In genomic region chr11:96341237-96342130, GRCh38 we compare ENCODE assay signal across 8 cellular contexts. TPM values are rescaled to one million over a fixed set of nuclear protein-coding genes. Genes with fewer than 3 reads are reported as not detected.
DNase-seq lines count a peak whose midpoint lies in the region; ATAC-seq, FAIRE-seq and TF ChIP-seq lines count a peak whose summit lies in the region.

No MANE protein-coding gene starts in this region.

- H3K27me3 ChIP-seq in CD4-positive, alpha-beta T cell (ENCODE audit: control insufficient read depth, insufficient read depth, low read length), result no peaks in the 10 kb centered on the region
- no peaks in the 10 kb centered on the region for H3K27me3 ChIP-seq in mucosa of rectum (ENCODE audit: control insufficient read depth in 2 of 2, insufficient read depth in 2 of 2, low read length in 2 of 2)

- peak overlapping the region; percentile 86 for H3K27ac ChIP-seq in CD4-positive, alpha-beta T cell (ENCODE audit: low read depth, low read length)
- H3K27ac ChIP-seq in mucosa of rectum (ENCODE audit: low read depth in 2 of 2, low read length in 2 of 2), result peak overlapping the region; percentile 65 to 86

- H3K9ac ChIP-seq in mucosa of rectum (ENCODE audit: low read depth in 1 of 2, low read length in 2 of 2), result peak overlapping the region; percentile 68 to 87

- peak; percentile 45 for ATAC-seq in CD4-positive, alpha-beta T cell (ENCODE audit: poor library complexity)
- peak; percentile 30 for ATAC-seq in GM21526 (IDR thresholded peaks at IDR 0.05; ENCODE audit: low FRiP score, unreplicated experiment)

- DNase-seq in CD4-positive, alpha-beta T cell, result peak; percentile 44 to 70 (median 58)
- peak; percentile 1 for DNase-seq in MV-4-11 (lab: John Stamatoyannopoulos, UW)
- peak in 2 of 3 experiments; percentile 37 to 48 for DNase-seq in activated CD8-positive, alpha-beta memory T cell treated with anti-CD3 and anti-CD28 coated beads for 48 hours (ENCODE audit: low read depth in 2 of 3, low spot score in 2 of 3)
- peak; percentile 14 for DNase-seq in endothelial cell (ENCODE audit: low spot score)
- DNase-seq in stimulated activated naive CD4-positive, alpha-beta T cell (lab: John Stamatoyannopoulos, UW), result peak; percentile 51 to 72 (median 64)
- no peak for DNase-seq in frontal cortex (ENCODE audit: low spot score in 2 of 2)

- H3K4me1 ChIP-seq in mucosa of rectum (ENCODE audit: control insufficient read depth in 2 of 2, insufficient read depth in 2 of 2, low read length in 2 of 2), result peaks cover 41 to 47% of the 10 kb centered on the region in 2 donors

- intact Hi-C loops in CD4-positive, alpha-beta T cell (cut with DNase I, micrococcal nuclease), result loop anchor here (1.0 to 5.0 kb wide), 12 partner anchors 34 to 504 kb away; partner anchors contain the start of genes CCDC82 (in 1 of the 2) and JRKL (in 1 of the 2)

- POLR2A ChIA-PET in CD4-positive, alpha-beta T cell (lab: Charles Lee), result interaction anchor here (0.6 to 7.6 kb wide), 25 partner anchors 9 to 340 kb away, joined by 3 to 51 read pairs (median 5); partner anchors contain the start of genes CCDC82 and JRKL

- peaks cover 53% of the 10 kb centered on the region for H3K36me3 Mint-ChIP-seq in CD4-positive, alpha-beta T cell (ENCODE audit: low read depth)
- no peaks in the 10 kb centered on the region for H3K36me3 Mint-ChIP-seq in endothelial cell (ENCODE audit: low read depth, unreplicated experiment)

- peak overlapping the region; percentile 87 for H3K27ac Mint-ChIP-seq in CD4-positive, alpha-beta T cell
- peak overlapping the region; percentile 48 for H3K27ac Mint-ChIP-seq in endothelial cell (ENCODE audit: unreplicated experiment)

- FAIRE-seq in frontal cortex (lab: Jason Lieb, UNC), result no peak

- peak; percentile 53 for TF ChIP-seq CTCF in CD4-positive, alpha-beta T cell (IDR thresholded peaks at IDR 0.05)
- TF ChIP-seq CTCF in endothelial cell (IDR thresholded peaks at IDR 0.05; ENCODE audit: unreplicated experiment), result no peak

- no peaks in the 10 kb centered on the region for H3K27me3 Mint-ChIP-seq in CD4-positive, alpha-beta T cell
- no peaks in the 10 kb centered on the region for H3K27me3 Mint-ChIP-seq in endothelial cell (ENCODE audit: unreplicated experiment)

- CTCF ChIA-PET in CD4-positive, alpha-beta T cell (lab: Charles Lee), result interaction anchor here (0.7 to 4.8 kb wide), 23 partner anchors 18 to 373 kb away, joined by 3 to 80 read pairs (median 6); partner anchors contain the start of genes CCDC82 and JRKL

- no peaks in the 10 kb centered on the region for H3K9me3 ChIP-seq in CD4-positive, alpha-beta T cell (ENCODE audit: control insufficient read depth, low read length)
- H3K9me3 ChIP-seq in mucosa of rectum (ENCODE audit: control insufficient read depth in 2 of 2, low read length in 2 of 2), result no peaks in the 10 kb centered on the region

- H3K36me3 ChIP-seq in mucosa of rectum (ENCODE audit: control insufficient read depth in 2 of 2, insufficient read depth in 2 of 2, low read length in 2 of 2), result no peaks in the 10 kb centered on the region

- peak overlapping the region; percentile 86 to 100 for H3K4me3 ChIP-seq in mucosa of rectum (ENCODE audit: low read length in 2 of 2)

- no peaks in the 10 kb centered on the region for H3K9me3 Mint-ChIP-seq in CD4-positive, alpha-beta T cell
- no peaks in the 10 kb centered on the region for H3K9me3 Mint-ChIP-seq in endothelial cell (ENCODE audit: unreplicated experiment)

- peaks cover 48% of the 10 kb centered on the region for H3K4me1 Mint-ChIP-seq in CD4-positive, alpha-beta T cell (ENCODE audit: low read depth)
- peaks cover 13% of the 10 kb centered on the region for H3K4me1 Mint-ChIP-seq in endothelial cell (ENCODE audit: unreplicated experiment)

- H3K4me3 Mint-ChIP-seq in CD4-positive, alpha-beta T cell, result peak overlapping the region; percentile 97
- H3K4me3 Mint-ChIP-seq in endothelial cell (ENCODE audit: unreplicated experiment), result peak overlapping the region; percentile 91

RNA-seq across cellular contexts. Expression of gene MAML2, which starts 1.5 kb away (rescaled TPM):
- total RNA-seq in CD4-positive, alpha-beta T cell, result 10 to 100 TPM; 58.8 to 59.8 TPM
- total RNA-seq in endothelial cell (ENCODE audit: unreplicated experiment) (6.2 TPM), frontal cortex (3.3 TPM)

RNA-seq across cellular contexts. Expression of gene CCDC82, which starts 48.2 kb away (rescaled TPM):
- 10 to 100 TPM; 23.7 to 24.4 TPM for total RNA-seq in CD4-positive, alpha-beta T cell
- total RNA-seq in endothelial cell (ENCODE audit: unreplicated experiment) (34.1 TPM), frontal cortex (50.5 TPM)

RNA-seq across cellular contexts. Expression of gene JRKL, which starts 48.3 kb away (rescaled TPM):
- total RNA-seq in CD4-positive, alpha-beta T cell, result 1 to 10 TPM; 3.0 to 3.5 TPM
- total RNA-seq in endothelial cell (ENCODE audit: unreplicated experiment), result 7.2 TPM
- total RNA-seq in frontal cortex, result 13.5 TPM

Comparison
In these comparisons a context has a peak if more than half of its experiments do, and no peak if none do; other contexts are left out.
1. DNase-seq: peak in CD4-positive, alpha-beta T cell (10 of 10), MV-4-11 (single experiment), activated CD8-positive, alpha-beta memory T cell treated with anti-CD3 and anti-CD28 coated beads for 48 hours (2 of 3), endothelial cell (single experiment) and stimulated activated naive CD4-positive, alpha-beta T cell (6 of 6); none in frontal cortex (0 of 2).